Comparison of ENCODE assay signal across 13 cellular contexts in the genomic region with DNA sequence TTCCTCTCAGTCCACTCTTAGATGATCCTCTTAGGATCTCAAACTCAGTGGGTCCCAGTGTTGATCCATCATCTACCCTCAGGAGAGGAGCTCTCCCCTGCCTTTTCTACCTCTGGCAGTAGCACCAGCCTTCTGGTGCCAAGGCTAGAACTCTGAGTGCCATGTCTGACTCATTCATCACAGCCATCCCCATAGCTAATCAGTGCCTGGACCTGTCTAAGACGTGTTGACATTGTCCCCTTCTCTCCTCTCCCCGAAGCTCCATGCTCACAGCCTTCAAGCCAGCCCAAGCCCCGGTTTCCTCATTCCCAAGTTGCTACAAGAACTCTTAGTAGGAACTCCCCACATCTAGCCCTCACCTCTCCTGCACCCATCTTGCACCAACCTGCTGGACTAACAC.
"Had no signal": no experiment of that assay in that cellular context is flagged by ENCODE, and none has a peak within 500 bp of the region (broad histone marks: within the 10 kb centered on the region; RNA-seq: fewer than 3 reads in every experiment).

No MANE protein-coding gene starts in this region.

- H3K4me3 ChIP-seq: cardiac muscle cell, skin epidermis, stomach, testis had no signal

- ATAC-seq: natural killer cell treated with Interleukin-12 subunit alpha and Interleukin-12 subunit beta and Interleukin-15 and Interleukin-18, amount 100 ng/mL, for 72 hours had no signal

- H3K27me3 Mint-ChIP-seq: activated naive CD8-positive, alpha-beta T cell had no signal

- H3K27me3 ChIP-seq: cardiac muscle cell, testis had no signal

- H3K9me3 ChIP-seq: stomach, testis had no signal

- H3K9me3 Mint-ChIP-seq: natural killer cell treated with Interleukin-12 subunit alpha and Interleukin-12 subunit beta and Interleukin-15 and Interleukin-18, amount 100 ng/mL, for 72 hours; type B pancreatic cell had no signal

- H3K27ac Mint-ChIP-seq: activated naive CD8-positive, alpha-beta T cell; natural killer cell treated with Interleukin-12 subunit alpha and Interleukin-12 subunit beta and Interleukin-15 and Interleukin-18, amount 100 ng/mL, for 72 hours; type B pancreatic cell had no signal

- H3K4me3 Mint-ChIP-seq: natural killer cell treated with Interleukin-12 subunit alpha and Interleukin-12 subunit beta and Interleukin-15 and Interleukin-18, amount 100 ng/mL, for 72 hours; type B pancreatic cell had no signal

- H3K36me3 Mint-ChIP-seq: activated naive CD8-positive, alpha-beta T cell; natural killer cell treated with Interleukin-12 subunit alpha and Interleukin-12 subunit beta and Interleukin-15 and Interleukin-18, amount 100 ng/mL, for 72 hours; type B pancreatic cell had no signal

- DNase-seq: activated CD4-positive, alpha-beta T cell treated with anti-CD3 and anti-CD28 coated beads, Interleukin-2, amount 50 U/mL, for 4 hours; activated gamma-delta T cell treated with Interleukin-2 at 50 U/mL for 16 hours; effector memory CD4-positive, alpha-beta T cell; stimulated activated CD4-positive, alpha-beta T cell treated with anti-CD3 and anti-CD28 coated beads, Interleukin-15, amount 100 ng/mL, for 24 hours; stimulated activated CD4-positive, alpha-beta T cell treated with anti-CD3 and anti-CD28 coated beads, Interleukin-2, amount 100 ng/mL, for 48 hours; stomach; SW 1271; testis had no signal

- H3K27ac ChIP-seq: cardiac muscle cell, stomach had no signal

- H3K36me3 ChIP-seq: cardiac muscle cell, stomach had no signal
